18 cellular contexts compared by ENCODE assay signal in genomic region chr4:3670521-3671519, GRCh38.
DNase-seq lines count a peak whose midpoint lies in the region; ATAC-seq and TF ChIP-seq lines count a peak whose summit lies in the region.
"Had no signal": no experiment of that assay in that cellular context is flagged by ENCODE, and none has a peak within 500 bp of the region (broad histone marks: within the 10 kb centered on the region; RNA-seq: fewer than 3 reads in every experiment).

No MANE protein-coding gene starts in this region.

- peaks cover 11% of the 10 kb centered on the region for H3K9me3 Mint-ChIP-seq in chondrocyte (ENCODE audit: low read depth)

- H3K4me1 Mint-ChIP-seq in chondrocyte (ENCODE audit: low read depth), result no peaks in the 10 kb centered on the region

- intact Hi-C loops in left cardiac atrium (cut with DNase I) (no loop called here), heart right ventricle (cut with DNase I) (no loop called here), lower lobe of right lung (cut with DNase I) (no loop called here), ascending aorta (cut with DNase I) (no loop called here)

- H3K36me3 Mint-ChIP-seq in chondrocyte (ENCODE audit: low read depth), result no peaks in the 10 kb centered on the region

- H3K27me3 ChIP-seq in heart right ventricle, result peaks cover 0 to 43% (median 22%) of the 10 kb centered on the region in 7 donors
- H3K27me3 ChIP-seq in lower lobe of right lung (ENCODE audit: low read depth), result peaks cover 3% of the 10 kb centered on the region
- H3K27me3 ChIP-seq in ascending aorta, result no peaks in the 10 kb centered on the region
- H3K27me3 ChIP-seq: Peyer's patch had no signal

- H3K36me3 ChIP-seq in heart right ventricle (no peaks in the 10 kb centered on the region), lower lobe of right lung (no peaks in the 10 kb centered on the region), ascending aorta (no peaks in the 10 kb centered on the region)
- H3K36me3 ChIP-seq: Peyer's patch had no signal

- no peak for ATAC-seq in left cardiac atrium
- no peak for ATAC-seq in heart right ventricle
- ATAC-seq in lower lobe of right lung, result no peak

- no peak for TF ChIP-seq CTCF in heart right ventricle (IDR thresholded peaks at IDR 0.05)
- TF ChIP-seq CTCF in chondrocyte (IDR thresholded peaks at IDR 0.05), result no peak
- TF ChIP-seq CTCF in lower lobe of right lung (IDR thresholded peaks at IDR 0.05), result no peak
- TF ChIP-seq CTCF in ascending aorta (IDR thresholded peaks at IDR 0.05), result no peak

- no peak overlapping the region for H3K27ac Mint-ChIP-seq in chondrocyte (ENCODE audit: unreplicated experiment)

- no peak overlapping the region for H3K4me3 ChIP-seq in heart right ventricle
- no peak overlapping the region for H3K4me3 ChIP-seq in lower lobe of right lung
- no peak overlapping the region for H3K4me3 ChIP-seq in ascending aorta
- H3K4me3 ChIP-seq: Peyer's patch had no signal

- H3K9me3 ChIP-seq in heart right ventricle (peaks cover 0 to 16% (median 0%) of the 10 kb centered on the region in 11 donors), lower lobe of right lung (peaks cover 11% of the 10 kb centered on the region), ascending aorta (peaks cover 0 to 3% of the 10 kb centered on the region in 2 donors)
- H3K9me3 ChIP-seq: Peyer's patch had no signal

- WGBS in heart right ventricle, 2 donors, result 90 to 92% methylated on average over 37 of the region's 37 CpGs

- no peak overlapping the region for H3K27ac ChIP-seq in heart right ventricle
- no peak overlapping the region for H3K27ac ChIP-seq in lower lobe of right lung
- no peak overlapping the region for H3K27ac ChIP-seq in ascending aorta
- H3K27ac ChIP-seq: Peyer's patch had no signal

- peak; percentile 10 for DNase-seq in left cardiac atrium
- DNase-seq in heart right ventricle, result no peak
- DNase-seq in chondrocyte (ENCODE audit: low spot score), result peak; percentile 86
- DNase-seq in lower lobe of right lung, result peak; percentile 32
- no peak for DNase-seq in globus pallidus (ENCODE audit: low spot score)
- DNase-seq in anterior cingulate cortex (lab: John Stamatoyannopoulos, UW), result no peak
- DNase-seq in ascending aorta (ENCODE audit: low spot score in 2 of 2), result no peak
- DNase-seq: EL, GF-D8, GOT3, KBM-7, MM.1S, NCI-H1048, NCI-H1436, NCI-H187 treated with DMSO at 0.1 percent for 48 hours, NCI-H226, NCI-H524 had no signal

- H3K4me1 ChIP-seq in heart right ventricle (no peaks in the 10 kb centered on the region), lower lobe of right lung (no peaks in the 10 kb centered on the region), ascending aorta (no peaks in the 10 kb centered on the region)
- H3K4me1 ChIP-seq: Peyer's patch had no signal

- peaks cover 9% of the 10 kb centered on the region for H3K27me3 Mint-ChIP-seq in chondrocyte (ENCODE audit: low read depth)

- H3K4me3 Mint-ChIP-seq in chondrocyte (ENCODE audit: unreplicated experiment), result no peak overlapping the region

Comparison
In these comparisons a context has a peak if more than half of its experiments do, and no peak if none do; other contexts are left out.
1. DNase-seq: peak in left cardiac atrium (single experiment), chondrocyte (single experiment) and lower lobe of right lung (single experiment); none in heart right ventricle (0 of 2), globus pallidus (single experiment), anterior cingulate cortex (0 of 58) and ascending aorta (0 of 2).